11 cellular contexts compared by ENCODE assay signal in the genomic region with DNA sequence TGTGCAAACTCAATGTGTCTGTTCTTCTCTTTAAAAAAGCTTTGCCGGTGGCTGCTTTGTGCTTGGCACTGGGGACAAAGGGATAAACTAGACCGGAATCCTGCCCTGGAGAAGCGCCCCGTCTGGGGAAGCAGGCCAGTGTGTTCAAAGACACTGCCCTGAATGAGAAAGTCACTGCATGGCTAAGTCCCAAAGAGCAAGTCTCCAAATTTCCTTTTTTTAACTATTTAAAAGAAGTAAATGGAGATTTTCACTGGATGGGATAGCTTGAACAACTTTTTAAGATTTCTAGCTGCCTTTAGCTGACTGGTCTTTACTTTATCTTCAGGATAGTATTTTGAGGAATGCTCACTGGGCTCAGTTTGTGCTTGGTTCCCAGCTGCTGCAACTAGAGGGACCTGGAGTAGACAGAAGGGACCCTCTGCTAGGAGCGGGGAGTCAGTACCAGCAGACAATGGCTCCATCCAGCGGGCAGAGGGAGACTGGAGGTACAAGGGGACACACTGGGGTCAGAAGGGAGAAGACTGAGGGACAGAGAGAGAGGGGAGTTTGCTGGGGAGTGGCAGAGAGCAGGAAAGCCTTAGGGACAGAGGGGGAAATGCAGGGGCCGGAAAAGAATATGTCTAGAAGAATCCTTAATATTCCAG. TPM values are rescaled to one million over a fixed set of nuclear protein-coding genes. Genes with fewer than 3 reads are reported as not detected.
DNase-seq lines count a peak whose midpoint lies in the region; ATAC-seq, FAIRE-seq and TF ChIP-seq lines count a peak whose summit lies in the region.
"Had no signal": no experiment of that assay in that cellular context is flagged by ENCODE, and none has a peak within 500 bp of the region (broad histone marks: within the 10 kb centered on the region; RNA-seq: fewer than 3 reads in every experiment).

No MANE protein-coding gene starts in this region.

- no peaks in the 10 kb centered on the region for H3K9me3 Mint-ChIP-seq in CD8-positive, alpha-beta memory T cell
- H3K9me3 Mint-ChIP-seq: activated T-cell treated with anti-CD3 and anti-CD28 coated beads, Interleukin-2, amount 50 U/mL, for 4 hours had no signal

- H3K36me3 ChIP-seq in iPS DF 6.9 (ENCODE audit: control insufficient read depth, insufficient read depth, low read length) (no peaks in the 10 kb centered on the region), left lung (no peaks in the 10 kb centered on the region), pancreas (no peaks in the 10 kb centered on the region)
- H3K36me3 ChIP-seq in CD8-positive, alpha-beta memory T cell (ENCODE audit: insufficient read depth, low read length) = no peaks in the 10 kb centered on the region

- H3K4me3 Mint-ChIP-seq in CD8-positive, alpha-beta memory T cell = no peak overlapping the region
- H3K4me3 Mint-ChIP-seq: activated T-cell treated with anti-CD3 and anti-CD28 coated beads, Interleukin-2, amount 50 U/mL, for 4 hours had no signal

- peak; percentile 45 for TF ChIP-seq CTCF in HFF-Myc (IDR thresholded peaks at IDR 0.05; ENCODE audit: low read depth, low read length, missing control alignments)
- peak; percentile 52 for TF ChIP-seq CTCF in astrocyte of the cerebellum (IDR thresholded peaks at IDR 0.05; ENCODE audit: low read depth, low read length, missing control alignments)
- TF ChIP-seq CTCF in left lung (IDR thresholded peaks at IDR 0.05) = no peak
- no peak for TF ChIP-seq CTCF in pancreas (IDR thresholded peaks at IDR 0.05)

- H3K9me3 ChIP-seq in iPS DF 6.9 (ENCODE audit: control insufficient read depth, insufficient read depth, low read length) = no peaks in the 10 kb centered on the region
- no peaks in the 10 kb centered on the region for H3K9me3 ChIP-seq in left lung
- no peaks in the 10 kb centered on the region for H3K9me3 ChIP-seq in pancreas
- H3K9me3 ChIP-seq in CD8-positive, alpha-beta memory T cell (ENCODE audit: low read length) = no peaks in the 10 kb centered on the region

- in situ Hi-C loops in astrocyte of the cerebellum (cut with HindIII; ENCODE audit: low sequenced_read_pairs) = loop anchor here (5.0 kb wide), 1 partner anchor 41 kb away; no protein-coding TSS in a partner anchor

- peak; percentile 74 for DNase-seq in 8988T
- DNase-seq in HFF-Myc (ENCODE audit: extremely low read depth, low read depth) = no peak
- no peak for DNase-seq in astrocyte of the cerebellum (ENCODE audit: low read depth)
- DNase-seq in iPS DF 6.9 (ENCODE audit: low read depth, low spot score) = peak; percentile 67
- no peak for DNase-seq in left lung
- no peak for DNase-seq in pancreas
- no peak for DNase-seq in CD8-positive, alpha-beta memory T cell
- DNase-seq: activated T-cell treated with anti-CD3 and anti-CD28 coated beads, Interleukin-2, amount 50 U/mL, for 4 hours; stimulated activated CD4-positive, alpha-beta T cell treated with anti-CD3 and anti-CD28 coated beads, Interleukin-2, amount 100 ng/mL, for 24 hours had no signal

- no peak overlapping the region for H3K27ac ChIP-seq in iPS DF 6.9 (ENCODE audit: low read length)
- H3K27ac ChIP-seq in left lung = no peak overlapping the region
- H3K27ac ChIP-seq in pancreas = peak overlapping the region in 1 of 4 donors; percentile 23
- no peak overlapping the region for H3K27ac ChIP-seq in CD8-positive, alpha-beta memory T cell (ENCODE audit: low read depth, low read length)

- H3K4me1 ChIP-seq in iPS DF 6.9 (ENCODE audit: control insufficient read depth, insufficient read depth, low read length) (no peaks in the 10 kb centered on the region), left lung (peaks cover 5 to 50% of the 10 kb centered on the region in 2 donors), pancreas (peaks cover 6 to 10% (median 7%) of the 10 kb centered on the region in 3 donors)
- H3K4me1 ChIP-seq in CD8-positive, alpha-beta memory T cell (ENCODE audit: insufficient read depth, low read length) = no peaks in the 10 kb centered on the region

- H3K4me3 ChIP-seq in HFF-Myc (replicated peaks; ENCODE audit: low read depth, low read length) (no peak overlapping the region), astrocyte of the cerebellum (ENCODE audit: low read depth, low read length) (no peak overlapping the region), iPS DF 6.9 (ENCODE audit: low read length) (no peak overlapping the region), left lung (no peak overlapping the region), pancreas (no peak overlapping the region)
- no peak overlapping the region for H3K4me3 ChIP-seq in CD8-positive, alpha-beta memory T cell (ENCODE audit: low read length)

- no CpG with 5 or more reads among the region's 7 CpGs for WGBS in iPS DF 6.9 (ENCODE audit: insufficient coverage, insufficient read length)
- WGBS in pancreas, 2 donors = 67 to 72% methylated on average over 7 of the region's 7 CpGs

- H3K27ac Mint-ChIP-seq in CD8-positive, alpha-beta memory T cell = no peak overlapping the region

- CTCF ChIA-PET in CD8-positive, alpha-beta memory T cell (lab: Charles Lee) = no interaction called here

- no peak for ATAC-seq in left lung
- no peak for ATAC-seq in GM21723 (IDR thresholded peaks at IDR 0.05; ENCODE audit: unreplicated experiment)
- ATAC-seq in pancreas = no peak
- ATAC-seq: activated T-cell treated with anti-CD3 and anti-CD28 coated beads, Interleukin-2, amount 50 U/mL, for 4 hours had no signal

- no peaks in the 10 kb centered on the region for H3K4me1 Mint-ChIP-seq in CD8-positive, alpha-beta memory T cell

- POLR2A ChIA-PET in CD8-positive, alpha-beta memory T cell (lab: Charles Lee) = no interaction called here

- no peaks in the 10 kb centered on the region for H3K27me3 ChIP-seq in iPS DF 6.9 (ENCODE audit: control insufficient read depth, insufficient read depth, low read length)
- H3K27me3 ChIP-seq in left lung = no peaks in the 10 kb centered on the region
- H3K27me3 ChIP-seq in pancreas = no peaks in the 10 kb centered on the region
- H3K27me3 ChIP-seq in CD8-positive, alpha-beta memory T cell (ENCODE audit: insufficient read depth, low read length, poor library complexity, severe bottlenecking) = no peaks in the 10 kb centered on the region

- peaks cover 16 to 32% of the 10 kb centered on the region in 2 donors for H3K27me3 Mint-ChIP-seq in CD8-positive, alpha-beta memory T cell

- H3K36me3 Mint-ChIP-seq in CD8-positive, alpha-beta memory T cell = no peaks in the 10 kb centered on the region

- intact Hi-C loops in left lung (cut with DNase I) = no loop called here
- intact Hi-C loops in pancreas (cut with DNase I) = no loop called here

- FAIRE-seq in pancreas (lab: Jason Lieb, UNC) = no peak
- FAIRE-seq: urothelium cell line had no signal

RNA-seq across cellular contexts. Expression of gene ACER3, which starts 22.2 kb away (rescaled TPM):
- total RNA-seq in left lung (10 to 100 TPM; 27.5 to 46.5 TPM), pancreas (10 to 100 TPM in 1 of 6 donors, 1 to 10 TPM in 5; 4.9 to 13.2 (median 7.4) TPM)
- polyA plus RNA-seq in pancreas = 1 to 10 TPM; 2.0 to 2.6 TPM
- total RNA-seq in CD8-positive, alpha-beta memory T cell = 10 to 100 TPM; 16.1 to 19.1 TPM
- polyA plus RNA-seq in CD8-positive, alpha-beta memory T cell = 5.3 TPM

RNA-seq across cellular contexts. Expression of gene TSKU, which starts 55.4 kb away (rescaled TPM):
- total RNA-seq in left lung (10 to 100 TPM; 12.7 to 15.4 TPM), pancreas (10 to 100 TPM in 5 of 6 donors, 1 to 10 TPM in 1; 9.7 to 25.2 (median 12.1) TPM)
- polyA plus RNA-seq in pancreas = 1 to 10 TPM; 2.7 to 5.0 TPM
- under 1 TPM; 0.11 to 0.13 TPM for total RNA-seq in CD8-positive, alpha-beta memory T cell
- not detected for polyA plus RNA-seq in CD8-positive, alpha-beta memory T cell

Comparison
In these comparisons a context has a peak if more than half of its experiments do, and no peak if none do; other contexts are left out.
1. DNase-seq: peak in 8988T (single experiment) and iPS DF 6.9 (single experiment); none in HFF-Myc (single experiment), astrocyte of the cerebellum (single experiment), left lung (0 of 2), pancreas (0 of 6) and CD8-positive, alpha-beta memory T cell (0 of 5).
2. CTCF ChIP-seq: peak in HFF-Myc (single experiment) and astrocyte of the cerebellum (single experiment); none in left lung (0 of 2) and pancreas (0 of 4).
3. RNA of gene TSKU, which starts 55.4 kb away (total RNA-seq): 12.7 to 15.4 TPM in left lung and 9.7 to 25.2 TPM in pancreas; 0.11 to 0.13 TPM in CD8-positive, alpha-beta memory T cell; every median in the first group is over 4 times any median in the second.